Comparison of ENCODE assay signal across 9 cellular contexts in the genomic region with DNA sequence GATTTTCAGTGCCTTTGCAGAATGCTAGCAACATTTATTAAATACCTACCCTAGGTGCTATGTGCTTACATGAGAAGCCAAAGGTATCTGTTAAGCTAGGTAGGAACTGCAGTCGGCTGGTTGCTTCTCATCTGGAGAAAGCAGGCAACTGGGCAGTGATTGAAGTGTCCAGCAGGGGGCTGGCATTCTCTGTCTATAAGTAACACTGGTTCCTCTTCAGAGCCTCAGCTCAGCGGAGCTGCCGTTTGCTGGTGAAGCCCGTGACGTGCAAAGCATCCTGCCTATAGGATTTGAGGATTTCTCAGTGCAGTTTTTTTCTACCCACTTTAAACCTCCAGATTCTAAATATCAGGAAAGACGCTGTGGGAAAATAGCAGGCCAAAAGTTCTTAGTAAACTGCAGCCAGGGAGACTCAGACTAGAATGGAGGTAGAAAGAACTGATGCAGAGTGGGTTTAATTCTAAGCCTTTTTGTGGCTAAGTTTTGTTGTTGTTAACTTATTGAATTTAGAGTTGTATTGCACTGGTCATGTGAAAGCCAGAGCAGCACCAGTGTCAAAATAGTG. TPM values are rescaled to one million over a fixed set of nuclear protein-coding genes. Genes with fewer than 3 reads are reported as not detected.
DNase-seq lines count a peak whose midpoint lies in the region; ATAC-seq and TF ChIP-seq lines count a peak whose summit lies in the region.
"Had no signal": no experiment of that assay in that cellular context is flagged by ENCODE, and none has a peak within 500 bp of the region (broad histone marks: within the 10 kb centered on the region; RNA-seq: fewer than 3 reads in every experiment).

Gene GRPR, plus strand, starts transcription at position 344 of the 565 bp plus-strand sequence. CDS start 389 bp downstream, outside the sequence.

- H3K4me3 ChIP-seq in endodermal cell (ENCODE audit: low read length) = peak within 1 kb of the TSS; percentile 77

- intact Hi-C loops in activated CD4-positive, alpha-beta memory T cell treated with anti-CD3 and anti-CD28 coated beads for 36 hours (cut with micrococcal nuclease) = loop anchor here (10.0 kb wide), 1 partner anchor 551 kb away; no protein-coding TSS in a partner anchor

- H3K27me3 ChIP-seq in endodermal cell (ENCODE audit: control insufficient read depth, insufficient read depth, low read length, poor library complexity, severe bottlenecking) = no peaks in the 10 kb centered on the region

- H3K4me1 ChIP-seq in endodermal cell (ENCODE audit: control insufficient read depth, insufficient read depth, low read length) = no peaks in the 10 kb centered on the region

- 14% methylated on average over 6 of the region's 6 CpGs; no CpG with 5 or more reads in 1 of the 2 experiments for WGBS in endodermal cell (ENCODE audit: insufficient coverage in 1 of 2, insufficient read length in 1 of 2), 2 experiments

- H3K27me3 Mint-ChIP-seq in activated CD4-positive, alpha-beta memory T cell treated with anti-CD3 and anti-CD28 coated beads for 36 hours = peaks cover 4% of the 10 kb centered on the region
- H3K27me3 Mint-ChIP-seq in endodermal cell (ENCODE audit: insufficient read depth) (no peaks in the 10 kb centered on the region), memory B cell (no peaks in the 10 kb centered on the region)

- H3K27ac ChIP-seq in endodermal cell (ENCODE audit: low read depth, low read length) = no peak within 1 kb of the TSS

- peak; percentile 98 for TF ChIP-seq CTCF in endodermal cell (conservative IDR thresholded peaks at IDR 0.05)

- ATAC-seq in GM19395 (IDR thresholded peaks at IDR 0.05; ENCODE audit: unreplicated experiment) = peak; percentile 62
- ATAC-seq in HG03571 (IDR thresholded peaks at IDR 0.05; ENCODE audit: unreplicated experiment) = peak; percentile 51
- peak; percentile 86 for ATAC-seq in memory B cell (ENCODE audit: low read depth)

- no peaks in the 10 kb centered on the region for H3K36me3 ChIP-seq in endodermal cell (ENCODE audit: control insufficient read depth, insufficient read depth, low read length)

- POLR2A ChIA-PET in activated CD4-positive, alpha-beta memory T cell treated with anti-CD3 and anti-CD28 coated beads for 36 hours (lab: Charles Lee) = no interaction called here

- H3K9me3 ChIP-seq in endodermal cell (ENCODE audit: control insufficient read depth, low read length) = peaks cover 16% of the 10 kb centered on the region

- DNase-seq in CD1c-positive myeloid dendritic cell (ENCODE audit: extremely low spot score) (peak; percentile 70), NCI-H748 treated with DMSO at 0.1 percent for 48 hours (lab: John Stamatoyannopoulos, UW) (peak; percentile 46), endodermal cell (peak; percentile 97), memory B cell (ENCODE audit: low spot score in 2 of 2) (peak; percentile 57 to 58)
- peak; percentile 69 for DNase-seq in activated CD4-positive, alpha-beta memory T cell treated with anti-CD3 and anti-CD28 coated beads for 36 hours
- DNase-seq in stimulated activated CD8-positive, alpha-beta memory T cell treated with anti-CD3 and anti-CD28 coated beads, Interleukin-2, amount 100 ng/mL, for 1 hour (ENCODE audit: low read depth in 2 of 2) = peak; percentile 11 to 22

- H3K36me3 Mint-ChIP-seq in activated CD4-positive, alpha-beta memory T cell treated with anti-CD3 and anti-CD28 coated beads for 36 hours = no peaks in the 10 kb centered on the region
- H3K36me3 Mint-ChIP-seq in endodermal cell (ENCODE audit: low read depth) (peaks cover 14% of the 10 kb centered on the region), memory B cell (no peaks in the 10 kb centered on the region)

- no peak within 1 kb of the TSS for H3K4me3 Mint-ChIP-seq in activated CD4-positive, alpha-beta memory T cell treated with anti-CD3 and anti-CD28 coated beads for 36 hours
- H3K4me3 Mint-ChIP-seq in endodermal cell (peak within 1 kb of the TSS; percentile 55), memory B cell (no peak within 1 kb of the TSS)

- H3K4me1 Mint-ChIP-seq in activated CD4-positive, alpha-beta memory T cell treated with anti-CD3 and anti-CD28 coated beads for 36 hours (ENCODE audit: low read depth) = peaks cover 19% of the 10 kb centered on the region
- peaks cover 34% of the 10 kb centered on the region for H3K4me1 Mint-ChIP-seq in endodermal cell
- peaks cover 21% of the 10 kb centered on the region for H3K4me1 Mint-ChIP-seq in memory B cell

- CTCF ChIA-PET in activated CD4-positive, alpha-beta memory T cell treated with anti-CD3 and anti-CD28 coated beads for 36 hours (lab: Charles Lee) = interaction anchor here (0.6 to 2.8 kb wide), 9 partner anchors 11 to 572 kb away, joined by 3 to 15 read pairs (median 4); no protein-coding TSS in a partner anchor

- H3K9ac ChIP-seq in endodermal cell (ENCODE audit: extremely low read depth, low read length, poor library complexity, severe bottlenecking) = peak within 1 kb of the TSS; percentile 15

- no peak within 1 kb of the TSS for H3K27ac Mint-ChIP-seq in activated CD4-positive, alpha-beta memory T cell treated with anti-CD3 and anti-CD28 coated beads for 36 hours
- H3K27ac Mint-ChIP-seq in endodermal cell = peak within 1 kb of the TSS; percentile 73
- H3K27ac Mint-ChIP-seq in memory B cell = no peak within 1 kb of the TSS

- no peaks in the 10 kb centered on the region for H3K9me3 Mint-ChIP-seq in activated CD4-positive, alpha-beta memory T cell treated with anti-CD3 and anti-CD28 coated beads for 36 hours
- H3K9me3 Mint-ChIP-seq in endodermal cell = peaks cover 21% of the 10 kb centered on the region
- no peaks in the 10 kb centered on the region for H3K9me3 Mint-ChIP-seq in memory B cell

RNA-seq across cellular contexts. Expression of gene GRPR, which starts in this region (rescaled TPM):
- total RNA-seq in activated CD4-positive, alpha-beta memory T cell treated with anti-CD3 and anti-CD28 coated beads for 36 hours = not detected
- total RNA-seq in endodermal cell = 10 to 100 TPM; 20.8 to 63.1 TPM
- polyA plus RNA-seq in endodermal cell (2013, experiment 1 of 2) = 2.9 TPM
- polyA plus RNA-seq in endodermal cell (2013, experiment 2 of 2) = 3.6 TPM
- total RNA-seq: T-helper 1 cell treated with Interleukin-12 subunit alpha and Interleukin-12 subunit beta and Interleukin-4 antibody, amounts not matched to agents 30 ng/mL and 1 ng/mL, for 36 hours had no signal

Comparison
In these comparisons a context has a peak if more than half of its experiments do, and no peak if none do; other contexts are left out.
1. RNA of gene GRPR (total RNA-seq): 20.8 to 63.1 TPM in endodermal cell; not detected in activated CD4-positive, alpha-beta memory T cell treated with anti-CD3 and anti-CD28 coated beads for 36 hours; every median in the first group is over 10 times any median in the second.
2. Peak in DNase-seq in activated CD4-positive, alpha-beta memory T cell treated with anti-CD3 and anti-CD28 coated beads for 36 hours; RNA of the gene not detected or under 1 TPM.
3. DNase-seq: peak in every context shown above with its lines; median percentile 97 in endodermal cell; 70 in CD1c-positive myeloid dendritic cell; 69 in activated CD4-positive, alpha-beta memory T cell treated with anti-CD3 and anti-CD28 coated beads for 36 hours; 58 in memory B cell; 46 in NCI-H748 treated with DMSO at 0.1 percent for 48 hours; 16 in stimulated activated CD8-positive, alpha-beta memory T cell treated with anti-CD3 and anti-CD28 coated beads, Interleukin-2, amount 100 ng/mL, for 1 hour.
4. Peak in every context shown above with its lines, with median percentiles within 50 percentile points of each other: ATAC-seq.